ENCODE assay signal across 1 cellular context in genomic region chr9:111974092-111974681, GRCh38.
A peak's percentile ranks its signal among the peaks of the same experiment; 100 is the strongest.
TF ChIP-seq lines count a peak whose summit lies in the region.

No MANE protein-coding gene starts in this region.

TF ChIP-seq in K562, 482 proteins besides CTCF, POLR2A, EP300 and RAD21:
- peak; percentile 33; the same call in 1 of the 2 replicates for TF ChIP-seq ZNF316 (IDR thresholded peaks at IDR 0.05)
- TF ChIP-seq ZNF76 (CRISPR knock-in tag; IDR thresholded peaks at IDR 0.05; ENCODE audit: borderline replicate concordance) = no peak
TF ChIP-seq in K562: peak in this region for 1.
